13 cellular contexts compared by ENCODE assay signal in genomic region chr3:138435840-138436239, GRCh38. TPM values are rescaled to one million over a fixed set of nuclear protein-coding genes. Genes with fewer than 3 reads are reported as not detected.
DNase-seq lines count a peak whose midpoint lies in the region; ATAC-seq and TF ChIP-seq lines count a peak whose summit lies in the region.
"Had no signal": no experiment of that assay in that cellular context is flagged by ENCODE, and none has a peak within 500 bp of the region (broad histone marks: within the 10 kb centered on the region; RNA-seq: fewer than 3 reads in every experiment).

No MANE protein-coding gene starts in this region.

- CTCF ChIA-PET in T-cell (lab: Charles Lee) = no interaction called here
- CTCF ChIA-PET in PC-3 (lab: Charles Lee) = no interaction called here

- H3K9me3 Mint-ChIP-seq in T-helper 2 cell treated with Interferon-gamma antibody and Interleukin-4, amounts not matched to agents 5 μg/mL and 100 μg/mL, for 36 hours = no peaks in the 10 kb centered on the region
- no peaks in the 10 kb centered on the region for H3K9me3 Mint-ChIP-seq in T-cell

- peaks cover 7% of the 10 kb centered on the region for H3K4me1 Mint-ChIP-seq in T-helper 2 cell treated with Interferon-gamma antibody and Interleukin-4, amounts not matched to agents 5 μg/mL and 100 μg/mL, for 36 hours (ENCODE audit: low read depth)
- peaks cover 0 to 18% (median 16%) of the 10 kb centered on the region in 3 donors for H3K4me1 Mint-ChIP-seq in T-cell

- POLR2A ChIA-PET in T-cell (lab: Charles Lee) (no interaction called here), PC-3 (lab: Charles Lee; ENCODE audit: unreplicated experiment) (no interaction called here)

- DNase-seq in T-helper 2 cell treated with Interferon-gamma antibody and Interleukin-4, amounts not matched to agents 5 μg/mL and 100 μg/mL, for 36 hours (ENCODE audit: low spot score) = no peak
- no peak for DNase-seq in T-helper 2 cell
- DNase-seq in T-cell = no peak
- no peak for DNase-seq in retinal pigment epithelial cell (ENCODE audit: low read depth)
- DNase-seq in PC-3 = no peak
- DNase-seq: activated effector memory CD4-positive, alpha-beta T cell treated with Interleukin-2 at 50 U/mL for 16 hours; dermis blood vessel endothelial cell; MG63; NCI-H226; stimulated activated naive CD8-positive, alpha-beta T cell treated with anti-CD3 and anti-CD28 coated beads, Interleukin-15, Interleukin-2, amounts not matched to agents 100 U/mL and 50 U/mL, for 24 hours had no signal

- H3K4me3 Mint-ChIP-seq in T-helper 2 cell treated with Interferon-gamma antibody and Interleukin-4, amounts not matched to agents 5 μg/mL and 100 μg/mL, for 36 hours = peak overlapping the region; percentile 39
- H3K4me3 Mint-ChIP-seq in T-cell = peak overlapping the region; percentile 60 to 70 (median 60)

- H3K4me3 ChIP-seq in iPS-20b (ENCODE audit: low read length) (peak overlapping the region; percentile 64), retinal pigment epithelial cell (ENCODE audit: low read length) (peak overlapping the region; percentile 48), PC-3 (ENCODE audit: low read length) (no peak overlapping the region)

- no peaks in the 10 kb centered on the region for H3K36me3 Mint-ChIP-seq in T-helper 2 cell treated with Interferon-gamma antibody and Interleukin-4, amounts not matched to agents 5 μg/mL and 100 μg/mL, for 36 hours (ENCODE audit: low read depth)
- H3K36me3 Mint-ChIP-seq in T-cell = no peaks in the 10 kb centered on the region

- BruUV-seq in PC-3 (replicated peaks; lab: Mats Ljungman, UMichigan) = no TSS peak

- intact Hi-C loops in PC-3 (cut with micrococcal nuclease) = no loop called here

- no peaks in the 10 kb centered on the region for H3F3A ChIP-seq in PC-3 (ENCODE audit: low read length, unreplicated experiment)

- ATAC-seq in T-cell (replicated peaks in 1 of 4) (no peak), GM18868 (IDR thresholded peaks at IDR 0.05; ENCODE audit: unreplicated experiment) (no peak), GM18907 (IDR thresholded peaks at IDR 0.05; ENCODE audit: unreplicated experiment) (no peak), PC-3 (no peak)
- ATAC-seq: stimulated activated naive CD8-positive, alpha-beta T cell treated with anti-CD3 and anti-CD28 coated beads, Interleukin-15, Interleukin-2, amounts not matched to agents 100 U/mL and 50 U/mL, for 24 hours had no signal

- H3K36me3 ChIP-seq in iPS-20b (ENCODE audit: insufficient read depth, low read depth, low read length) (no peaks in the 10 kb centered on the region), PC-3 (ENCODE audit: low read depth, low read length) (no peaks in the 10 kb centered on the region)
- H3K36me3 ChIP-seq: MG63 had no signal

- H3K27me3 ChIP-seq in iPS-20b (ENCODE audit: insufficient read depth, low read length) (peaks cover 61% of the 10 kb centered on the region), PC-3 (ENCODE audit: low read length) (no peaks in the 10 kb centered on the region)

- H3K27ac ChIP-seq in iPS-20b (ENCODE audit: low read length) (no peak overlapping the region), PC-3 (ENCODE audit: low read length) (no peak overlapping the region)

- no peaks in the 10 kb centered on the region for H3K79me2 ChIP-seq in PC-3 (ENCODE audit: low read length)

- H3K4me1 ChIP-seq in iPS-20b (ENCODE audit: insufficient read depth, low read length) (no peaks in the 10 kb centered on the region; the same call in 1 of the 2 replicates), PC-3 (ENCODE audit: insufficient read depth, low read length) (peaks cover 6% of the 10 kb centered on the region; the same call in 1 of the 2 replicates)

- H3K9me3 ChIP-seq in iPS-20b (ENCODE audit: insufficient read depth, low read depth, low read length) = peaks cover 7% of the 10 kb centered on the region
- no peaks in the 10 kb centered on the region for H3K9me3 ChIP-seq in PC-3 (ENCODE audit: low read length)
- H3K9me3 ChIP-seq: MG63 had no signal

- TF ChIP-seq CTCF in retinal pigment epithelial cell (conservative IDR thresholded peaks at IDR 0.05; ENCODE audit: low read depth, low read length) (no peak), PC-3 (conservative IDR thresholded peaks at IDR 0.05; ENCODE audit: low read depth, low read length) (no peak)

- H4K20me1 ChIP-seq in PC-3 (ENCODE audit: low read length) = no peaks in the 10 kb centered on the region

- no peak overlapping the region for H3K27ac Mint-ChIP-seq in T-helper 2 cell treated with Interferon-gamma antibody and Interleukin-4, amounts not matched to agents 5 μg/mL and 100 μg/mL, for 36 hours
- no peak overlapping the region for H3K27ac Mint-ChIP-seq in T-cell

- H3K9ac ChIP-seq in iPS-20b (ENCODE audit: low read depth, low read length) = no peak overlapping the region
- no peak overlapping the region for H3K9ac ChIP-seq in PC-3 (ENCODE audit: low read length)

- no peak overlapping the region for H2AFZ ChIP-seq in PC-3 (ENCODE audit: low read length)

- peaks cover 58% of the 10 kb centered on the region for H3K27me3 Mint-ChIP-seq in T-helper 2 cell treated with Interferon-gamma antibody and Interleukin-4, amounts not matched to agents 5 μg/mL and 100 μg/mL, for 36 hours (ENCODE audit: low read depth)
- peaks cover 45 to 58% of the 10 kb centered on the region in 2 donors for H3K27me3 Mint-ChIP-seq in T-cell

- no peaks in the 10 kb centered on the region for H3K9me2 ChIP-seq in PC-3 (replicated peaks; ENCODE audit: low read length)

- H3K4me2 ChIP-seq in PC-3 (ENCODE audit: low read length) = no peak overlapping the region

RNA-seq across cellular contexts. Expression of gene ESYT3, which starts 1.4 kb away (rescaled TPM):
- total RNA-seq in T-cell = under 1 TPM in 2 of 5 donors, not detected in 3; 0.10 to 0.20 TPM
- 1.6 TPM in 2 replicates for total RNA-seq in PC-3 (2014; rRNA removed)
- total RNA-seq: dermis blood vessel endothelial cell had no signal
